In the genomic region with DNA sequence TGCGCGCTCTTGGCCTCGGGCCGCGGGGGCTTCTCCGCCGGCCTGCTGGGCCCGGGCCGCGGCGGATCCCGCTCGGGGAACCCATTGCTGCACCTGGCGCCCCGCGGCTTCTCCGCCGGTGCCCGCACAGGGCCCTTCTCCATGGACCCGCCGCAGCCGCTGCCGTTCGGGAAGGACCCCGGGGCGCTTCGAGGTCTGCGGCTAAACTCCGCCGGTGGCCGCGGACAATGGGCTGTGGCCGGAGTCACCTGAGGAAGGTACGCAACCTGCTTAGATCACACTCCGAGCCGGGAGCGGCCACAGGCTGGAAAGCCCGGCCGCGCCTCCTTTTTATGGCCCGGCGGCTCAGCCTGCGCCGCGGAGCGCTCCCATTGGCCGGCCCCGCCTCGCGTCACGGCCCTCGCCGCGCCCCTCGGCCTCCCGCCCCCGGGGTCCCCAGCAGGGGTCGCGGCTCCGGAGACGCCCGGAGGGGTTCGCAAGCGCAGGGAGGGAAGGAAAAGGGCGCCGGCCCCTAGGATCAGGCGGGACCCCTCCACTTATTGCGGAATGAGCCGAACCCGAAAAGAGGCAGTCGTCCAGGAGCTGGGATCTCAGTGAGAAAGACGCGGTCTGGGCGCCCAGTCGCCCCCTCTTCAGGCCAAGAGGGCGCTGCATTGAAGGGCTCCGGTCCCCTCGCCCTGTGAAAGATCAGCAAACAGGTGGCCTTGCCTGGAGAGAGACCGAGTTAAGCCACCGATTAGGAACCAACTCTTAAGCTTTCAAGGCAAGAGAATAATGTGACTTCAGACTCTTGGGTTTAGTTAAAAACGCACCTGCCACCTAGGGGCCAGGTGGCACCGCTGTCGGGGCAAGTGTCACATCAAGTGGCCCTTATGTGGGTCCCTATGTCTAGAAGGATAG, we compare ENCODE assay signal across 8 cellular contexts. TPM values are rescaled to one million over a fixed set of nuclear protein-coding genes. Genes with fewer than 3 reads are reported as not detected.
DNase-seq lines count a peak whose midpoint lies in the region; ATAC-seq and TF ChIP-seq lines count a peak whose summit lies in the region.

Gene GCH1, minus strand, starts transcription at position 306 of the 900 bp plus-strand sequence. Its CDS starts 163 bp downstream, at position 143.

- H3K9me3 ChIP-seq in Karpas-422 (ENCODE audit: low read length): no peaks in the 10 kb centered on the region
- no peaks in the 10 kb centered on the region for H3K9me3 ChIP-seq in trophoblast cell (ENCODE audit: insufficient read depth, low read depth, low read length)

- peaks cover 34% of the 10 kb centered on the region for H4K20me1 ChIP-seq in Karpas-422 (ENCODE audit: insufficient read depth, low read depth, low read length)

- no peak within 1 kb of the TSS for H2BK5ac ChIP-seq in trophoblast cell (ENCODE audit: low read depth, low read length, poor library complexity)

- peak within 1 kb of the TSS; percentile 40 for H4K12ac ChIP-seq in trophoblast cell (ENCODE audit: low read depth, low read length)

- peak within 1 kb of the TSS; percentile 95 for H3K9ac ChIP-seq in Karpas-422 (ENCODE audit: low read length)
- peak within 1 kb of the TSS; percentile 3 for H3K9ac ChIP-seq in trophoblast cell (ENCODE audit: low read length)

- no peak within 1 kb of the TSS for H3K4ac ChIP-seq in trophoblast cell (ENCODE audit: low read depth, low read length)

- H3K36me3 ChIP-seq in Karpas-422 (ENCODE audit: insufficient read depth, low read length) (peaks cover 23% of the 10 kb centered on the region), trophoblast cell (ENCODE audit: control insufficient read depth in 1 of 2, insufficient read depth in 2 of 2, low read length in 2 of 2) (no peaks in the 10 kb centered on the region)

- H3K79me1 ChIP-seq in trophoblast cell (ENCODE audit: low read length): peaks cover 7% of the 10 kb centered on the region

- H3K23ac ChIP-seq in trophoblast cell (ENCODE audit: low read length): no peak within 1 kb of the TSS

- H3K4me2 ChIP-seq in Karpas-422 (ENCODE audit: low read depth, low read length, poor library complexity, severe bottlenecking) (peak within 1 kb of the TSS; percentile 95), trophoblast cell (ENCODE audit: low read length) (peak within 1 kb of the TSS; percentile 82)

- peak within 1 kb of the TSS; percentile 20 for H4K91ac ChIP-seq in trophoblast cell (ENCODE audit: low read depth, low read length)

- no peak within 1 kb of the TSS for H2BK12ac ChIP-seq in trophoblast cell (ENCODE audit: low read length)

- peak within 1 kb of the TSS; percentile 41 for H2BK120ac ChIP-seq in trophoblast cell (ENCODE audit: insufficient read depth, low read length, poor library complexity)

- H3K27ac ChIP-seq in Karpas-422 (ENCODE audit: low read length) (peak within 1 kb of the TSS; percentile 85), trophoblast cell (ENCODE audit: low read depth, low read length) (no peak within 1 kb of the TSS)

- H3K4me3 ChIP-seq in Karpas-422 (ENCODE audit: low read length): peak within 1 kb of the TSS; percentile 99
- H3K4me3 ChIP-seq in trophoblast cell (ENCODE audit: low read depth, low read length): peak within 1 kb of the TSS; percentile 79

- peak within 1 kb of the TSS; percentile 69 for H3K18ac ChIP-seq in trophoblast cell (ENCODE audit: low read length)

- H2AFZ ChIP-seq in Karpas-422 (ENCODE audit: low read length) (peak within 1 kb of the TSS; percentile 33; the same call in 1 of the 2 replicates), trophoblast cell (ENCODE audit: insufficient read depth, low read length, poor library complexity) (peak within 1 kb of the TSS; percentile 90)

- H4K8ac ChIP-seq in trophoblast cell (ENCODE audit: low read depth, low read length): peak within 1 kb of the TSS; percentile 79

- H3K27me3 ChIP-seq in Karpas-422 (ENCODE audit: low read length) (no peaks in the 10 kb centered on the region), trophoblast cell (ENCODE audit: insufficient read depth, low read length) (peaks cover 6% of the 10 kb centered on the region)

- DNase-seq in ELR (ENCODE audit: low read depth) (peak; percentile 70), Karpas-422 (peak; percentile 94), head of caudate nucleus (peak; percentile 22 to 83 (median 66)), trophoblast cell (peak; percentile 76 to 86), ureter (ENCODE audit: low spot score) (peak; percentile 71)
- DNase-seq in activated gamma-delta T cell treated with anti-CD3 and anti-CD28 coated beads, Interleukin-2, amount 50 U/mL, for 16 hours (ENCODE audit: low read depth): peak; percentile 57

- H3K4me1 ChIP-seq in Karpas-422 (ENCODE audit: low read length): peaks cover 32% of the 10 kb centered on the region
- H3K4me1 ChIP-seq in trophoblast cell (ENCODE audit: control insufficient read depth in 1 of 2, insufficient read depth in 2 of 2, low read length in 2 of 2): peaks cover 4 to 5% of the 10 kb centered on the region in 2 experiments

- TF ChIP-seq POLR2A in Raji (IDR thresholded peaks at IDR 0.05; ENCODE audit: insufficient read depth, low read depth, low read length): peak; percentile 96

- ATAC-seq in GM21786 (IDR thresholded peaks at IDR 0.05; ENCODE audit: unreplicated experiment): peak; percentile 84

- no peaks in the 10 kb centered on the region for H3K9me2 ChIP-seq in Karpas-422 (replicated peaks; ENCODE audit: insufficient read depth, low read length)

- WGBS in trophoblast cell (ENCODE audit: extremely low coverage, insufficient coverage, insufficient read length): no CpG with 5 or more reads among the region's 83 CpGs

- peak within 1 kb of the TSS; percentile 38 for H3K14ac ChIP-seq in trophoblast cell (ENCODE audit: low read length)

- intact Hi-C loops in head of caudate nucleus (cut with DNase I): no loop called here

- H3K79me2 ChIP-seq in Karpas-422 (ENCODE audit: low read length) (peaks cover 48% of the 10 kb centered on the region), trophoblast cell (ENCODE audit: control insufficient read depth, insufficient read depth, low read length, poor library complexity) (peaks cover 4% of the 10 kb centered on the region)

- no peak within 1 kb of the TSS for H2AK5ac ChIP-seq in trophoblast cell (ENCODE audit: low read length)

RNA-seq across cellular contexts. Expression of gene GCH1, which starts in this region (rescaled TPM):
- total RNA-seq in Karpas-422 (2014; rRNA removed; shearing (Covaris generic); ENCODE audit: low replicate concordance): 136 and 174 TPM in 2 replicates
- 3.8 and 4.0 TPM in 2 replicates for polyA plus RNA-seq in trophoblast cell (2013)
- total RNA-seq in ureter: 13.8 TPM
